In the genomic region with DNA sequence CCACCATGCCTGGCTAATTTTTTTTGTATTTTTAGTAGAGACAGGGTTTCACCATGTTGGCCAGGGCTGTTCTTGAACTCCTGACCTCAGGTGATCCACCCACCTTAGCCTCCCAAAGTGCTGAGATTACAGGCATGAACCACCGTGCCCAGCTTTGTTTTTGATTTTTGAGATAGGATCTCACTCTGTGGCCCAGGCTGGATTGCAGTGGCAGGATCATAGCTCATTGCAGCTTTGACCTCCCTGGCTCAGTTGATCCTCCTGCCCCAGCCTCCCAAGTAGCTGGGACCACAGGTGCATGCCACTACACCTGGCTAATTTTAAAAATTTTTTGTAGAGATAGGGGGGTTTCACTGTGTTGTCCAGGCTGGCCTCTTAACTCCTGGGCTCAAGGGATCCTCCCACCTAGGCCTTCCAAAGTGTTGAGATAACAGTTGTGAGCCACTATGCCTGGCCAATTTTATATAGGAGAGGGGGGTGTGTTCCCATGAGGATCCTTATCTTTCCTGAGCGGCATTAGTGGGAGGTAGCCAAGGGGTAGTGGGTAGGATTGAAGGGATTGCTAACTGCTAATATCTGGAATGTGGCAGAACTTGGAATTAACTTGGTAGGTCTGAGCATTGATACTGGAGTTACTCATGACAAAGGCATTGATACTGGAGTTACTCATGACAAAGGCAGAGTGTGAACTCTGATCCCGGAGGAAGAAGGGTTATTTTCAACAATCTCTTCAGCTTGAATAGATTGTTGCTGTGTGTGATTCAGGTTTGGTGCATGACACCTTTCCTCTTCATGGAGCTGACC, we compare ENCODE assay signal across 8 cellular contexts. TPM values are rescaled to one million over a fixed set of nuclear protein-coding genes. Genes with fewer than 3 reads are reported as not detected.
DNase-seq lines count a peak whose midpoint lies in the region; ATAC-seq and TF ChIP-seq lines count a peak whose summit lies in the region.

No MANE protein-coding gene starts in this region.

- H3K27ac ChIP-seq in PC-3 (ENCODE audit: low read length) (peak overlapping the region; percentile 95), neutrophil (peak overlapping the region; percentile 80)

- TF ChIP-seq CTCF in PC-3 (conservative IDR thresholded peaks at IDR 0.05; ENCODE audit: low read depth, low read length): no peak
- TF ChIP-seq CTCF in neutrophil (IDR thresholded peaks at IDR 0.05): no peak

- peaks cover 40% of the 10 kb centered on the region for H3K79me2 ChIP-seq in PC-3 (ENCODE audit: low read length)

- BruUV-seq in PC-3 (replicated peaks; lab: Mats Ljungman, UMichigan): no TSS peak

- H3F3A ChIP-seq in PC-3 (ENCODE audit: low read length, unreplicated experiment): peaks cover 10% of the 10 kb centered on the region

- H3K4me2 ChIP-seq in PC-3 (ENCODE audit: low read length): peak overlapping the region; percentile 79

- H3K4me1 ChIP-seq in PC-3 (ENCODE audit: insufficient read depth, low read length): peaks cover 20% of the 10 kb centered on the region
- peaks cover 5% of the 10 kb centered on the region for H3K4me1 ChIP-seq in endocrine pancreas (ENCODE audit: control insufficient read depth, insufficient read depth, low read length)
- peaks cover 11 to 18% of the 10 kb centered on the region in 2 experiments for H3K4me1 ChIP-seq in neutrophil (ENCODE audit: control insufficient read depth in 1 of 2, insufficient read depth in 1 of 2, low read depth in 1 of 2, low read length in 1 of 2)

- POLR2A ChIA-PET in PC-3 (lab: Charles Lee; ENCODE audit: unreplicated experiment): no interaction called here

- no peak overlapping the region for H2AFZ ChIP-seq in PC-3 (ENCODE audit: low read length)

- ATAC-seq in PC-3 (peak; percentile 30), HG03196 (IDR thresholded peaks at IDR 0.05; ENCODE audit: unreplicated experiment) (no peak)

- H3K27me3 ChIP-seq in PC-3 (ENCODE audit: low read length) (no peaks in the 10 kb centered on the region), endocrine pancreas (ENCODE audit: control insufficient read depth, insufficient read depth, low read length) (no peaks in the 10 kb centered on the region), neutrophil (no peaks in the 10 kb centered on the region)

- H3K9me2 ChIP-seq in PC-3 (replicated peaks; ENCODE audit: low read length): no peaks in the 10 kb centered on the region

- H3K9me3 ChIP-seq in PC-3 (ENCODE audit: low read length): no peaks in the 10 kb centered on the region
- no peaks in the 10 kb centered on the region for H3K9me3 ChIP-seq in endocrine pancreas (ENCODE audit: control insufficient read depth, low read length)
- no peaks in the 10 kb centered on the region for H3K9me3 ChIP-seq in neutrophil

- DNase-seq in EL (peak; percentile 88), PC-3 (peak; percentile 63), cerebellar cortex (ENCODE audit: low spot score) (no peak)
- DNase-seq in activated CD4-positive, alpha-beta T cell treated with anti-CD3 and anti-CD28 coated beads for 4 hours: no peak
- DNase-seq in activated effector memory CD4-positive, alpha-beta T cell treated with Interleukin-2 at 50 U/mL for 16 hours: no peak

- peaks cover 18% of the 10 kb centered on the region for H4K20me1 ChIP-seq in PC-3 (ENCODE audit: low read length)

- intact Hi-C loops in PC-3 (cut with micrococcal nuclease): no loop called here

- H3K9ac ChIP-seq in PC-3 (ENCODE audit: low read length) (peak overlapping the region; percentile 28; the same call in 1 of the 2 replicates), endocrine pancreas (ENCODE audit: control insufficient read depth, insufficient read depth, low read length) (no peak overlapping the region)

- H3K4me3 ChIP-seq in PC-3 (ENCODE audit: low read length): peak overlapping the region; percentile 50; the same call in 1 of the 2 replicates
- H3K4me3 ChIP-seq in endocrine pancreas (ENCODE audit: control insufficient read depth, insufficient read depth, low read length): peak overlapping the region; percentile 22
- peak overlapping the region; percentile 80 to 94 for H3K4me3 ChIP-seq in neutrophil (ENCODE audit: low read depth in 1 of 2, low read length in 1 of 2)

- CTCF ChIA-PET in PC-3 (lab: Charles Lee): interaction anchor here (0.6 kb wide), 2 partner anchors 248 to 272 kb away, joined by 3 read pairs; no protein-coding TSS in a partner anchor

- peaks cover 46% of the 10 kb centered on the region; the same call in 1 of the 2 replicates for H3K36me3 ChIP-seq in PC-3 (ENCODE audit: low read depth, low read length)
- H3K36me3 ChIP-seq in endocrine pancreas (ENCODE audit: control insufficient read depth, insufficient read depth, low read length): no peaks in the 10 kb centered on the region
- peaks cover 4% of the 10 kb centered on the region for H3K36me3 ChIP-seq in neutrophil

RNA-seq across cellular contexts. Expression of a gene that starts 1.0 kb away (rescaled TPM):
- total RNA-seq in PC-3 (2014; rRNA removed): 69.9 TPM in 2 replicates

RNA-seq across cellular contexts. Expression of a gene that starts 18.3 kb away (rescaled TPM):
- total RNA-seq in PC-3 (2014; rRNA removed): 27.6 and 31.3 TPM in 2 replicates

RNA-seq across cellular contexts. Expression of a gene that starts 31.0 kb away (rescaled TPM):
- 28.3 and 34.2 TPM in 2 replicates for total RNA-seq in PC-3 (2014; rRNA removed)

Comparison
In these comparisons a context has a peak if more than half of its experiments do, and no peak if none do; other contexts are left out.
1. DNase-seq: peak in EL (single experiment) and PC-3 (single experiment); none in cerebellar cortex (single experiment), activated CD4-positive, alpha-beta T cell treated with anti-CD3 and anti-CD28 coated beads for 4 hours (0 of 2) and activated effector memory CD4-positive, alpha-beta T cell treated with Interleukin-2 at 50 U/mL for 16 hours (single experiment).
2. H3K4me3 ChIP-seq: peak in every context shown above with its lines; median percentile 87 in neutrophil; 50 in PC-3; 22 in endocrine pancreas.